In genomic region chr15:63291507-63291906, GRCh38 we compare ENCODE assay signal across 12 cellular contexts. TPM values are rescaled to one million over a fixed set of nuclear protein-coding genes. Genes with fewer than 3 reads are reported as not detected.
A peak's percentile ranks its signal among the peaks of the same experiment; 100 is the strongest.
DNase-seq lines count a peak whose midpoint lies in the region; ATAC-seq and TF ChIP-seq lines count a peak whose summit lies in the region.
"Had no signal": no experiment of that assay in that cellular context is flagged by ENCODE, and none has a peak within 500 bp of the region (broad histone marks: within the 10 kb centered on the region; RNA-seq: fewer than 3 reads in every experiment).

No MANE protein-coding gene starts in this region.

- intact Hi-C loops in A673 (cut with micrococcal nuclease; ENCODE audit: unreplicated experiment): loop anchor here (1.0 kb wide), 1 partner anchor 111 kb away; no protein-coding TSS in a partner anchor

- no peak overlapping the region for H2BK5ac ChIP-seq in mesenchymal stem cell (ENCODE audit: low read depth, low read length, poor library complexity, severe bottlenecking)

- peak overlapping the region; percentile 46 for H4K91ac ChIP-seq in mesenchymal stem cell (ENCODE audit: low read length)

- no peak overlapping the region for H3K14ac ChIP-seq in mesenchymal stem cell (ENCODE audit: low read length in 2 of 2)

- peaks cover 12% of the 10 kb centered on the region for H3K79me1 ChIP-seq in mesenchymal stem cell (replicated peaks; ENCODE audit: low read length, poor library complexity, severe bottlenecking)

- TF ChIP-seq CTCF in A673 (conservative IDR thresholded peaks at IDR 0.05; ENCODE audit: low read depth, low read length): no peak

- no peak overlapping the region for H3K4me2 ChIP-seq in mesenchymal stem cell (ENCODE audit: low read length, poor library complexity, severe bottlenecking)

- DNase-seq in A673 (ENCODE audit: low spot score) (peak; percentile 70), dermis blood vessel endothelial cell (peak; percentile 77), mesenchymal stem cell (peak; percentile 74), NCI-H524 treated with DMSO at 0.1 percent for 48 hours (lab: John Stamatoyannopoulos, UW) (no peak), UCSD-AML1 (lab: John Stamatoyannopoulos, UW; ENCODE audit: unreplicated experiment) (no peak), SHP77 (lab: John Stamatoyannopoulos, UW) (no peak)
- DNase-seq: dorsolateral prefrontal cortex, NCI-H146 had no signal

- BruUV-seq in A673 (replicated peaks; lab: Mats Ljungman, UMichigan): no TSS peak

- H3K27me3 ChIP-seq in A673 (replicated peaks; ENCODE audit: insufficient read depth, low read depth, low read length, poor library complexity): no peaks in the 10 kb centered on the region
- H3K27me3 ChIP-seq in mesenchymal stem cell (ENCODE audit: control insufficient read depth in 1 of 2, insufficient read depth in 1 of 2, low read length in 2 of 2): no peaks in the 10 kb centered on the region
- H3K27me3 ChIP-seq: BLaER1 treated with 17β-estradiol and CSF1 and Interleukin-3, amounts not matched to agents 10 nM and 100 nM; dorsolateral prefrontal cortex had no signal

- H4K8ac ChIP-seq in mesenchymal stem cell (ENCODE audit: low read length): no peak overlapping the region

- CTCF ChIA-PET in A673 (lab: Charles Lee): interaction anchor here (0.6 to 2.3 kb wide), 3 partner anchors 111 to 308 kb away, joined by 3 to 9 read pairs (median 3); no protein-coding TSS in a partner anchor

- H3K27ac ChIP-seq in A673 (ENCODE audit: low read depth, low read length, poor library complexity, severe bottlenecking): peak overlapping the region; percentile 46
- peak overlapping the region; percentile 94 for H3K27ac ChIP-seq in mesenchymal stem cell (ENCODE audit: low read length, poor library complexity, severe bottlenecking)

- no peak overlapping the region for H3K4me3 ChIP-seq in A673 (ENCODE audit: low read depth, low read length, poor library complexity, severe bottlenecking)
- no peak overlapping the region for H3K4me3 ChIP-seq in mesenchymal stem cell (ENCODE audit: insufficient read depth in 1 of 2, low read depth in 1 of 2, low read length in 2 of 2)
- H3K4me3 ChIP-seq: BLaER1 treated with 17β-estradiol and CSF1 and Interleukin-3, amounts not matched to agents 10 nM and 100 nM; dorsolateral prefrontal cortex had no signal

- H3K4me1 ChIP-seq in A673 (ENCODE audit: insufficient read depth, low read length, poor library complexity, severe bottlenecking) (peaks cover 19% of the 10 kb centered on the region), mesenchymal stem cell (ENCODE audit: control insufficient read depth, insufficient read depth, low read depth, low read length) (peaks cover 2% of the 10 kb centered on the region)

- H3K36me3 ChIP-seq in A673 (ENCODE audit: insufficient read depth, low read length, poor library complexity, severe bottlenecking): no peaks in the 10 kb centered on the region
- peaks cover 4 to 55% of the 10 kb centered on the region in 2 experiments for H3K36me3 ChIP-seq in mesenchymal stem cell (ENCODE audit: control insufficient read depth in 1 of 2, insufficient read depth in 2 of 2, low read depth in 1 of 2, low read length in 2 of 2)

- no peak for ATAC-seq in HG03342 (IDR thresholded peaks at IDR 0.05; ENCODE audit: unreplicated experiment)
- ATAC-seq: WTC11 had no signal

- H3K23ac ChIP-seq in mesenchymal stem cell (ENCODE audit: low read length in 2 of 2): no peak overlapping the region

- no peak overlapping the region for H2BK120ac ChIP-seq in mesenchymal stem cell (ENCODE audit: low read depth, low read length)

- H3K9ac ChIP-seq in mesenchymal stem cell (ENCODE audit: low read length): peak overlapping the region; percentile 63
- H3K9ac ChIP-seq: BLaER1 treated with 17β-estradiol and CSF1 and Interleukin-3, amounts not matched to agents 10 nM and 100 nM had no signal

- TF ChIP-seq RAD21 in Ishikawa (IDR thresholded peaks at IDR 0.05; ENCODE audit: low read depth): no peak

- H3K9me3 ChIP-seq in A673 (ENCODE audit: low read depth, low read length, poor library complexity, severe bottlenecking) (no peaks in the 10 kb centered on the region), mesenchymal stem cell (ENCODE audit: control insufficient read depth, low read length) (no peaks in the 10 kb centered on the region)
- H3K9me3 ChIP-seq: BLaER1 treated with 17β-estradiol and CSF1 and Interleukin-3, amounts not matched to agents 10 nM and 100 nM had no signal

- H2BK12ac ChIP-seq in mesenchymal stem cell (ENCODE audit: low read length in 2 of 2): peak overlapping the region in 1 of 2 experiments; percentile 31

- TF ChIP-seq EP300 in Ishikawa (IDR thresholded peaks at IDR 0.05; ENCODE audit: borderline replicate concordance): no peak

- peak overlapping the region; percentile 66 for H2AK5ac ChIP-seq in mesenchymal stem cell (ENCODE audit: low read length, severe bottlenecking)

- no peak overlapping the region for H2BK15ac ChIP-seq in mesenchymal stem cell (ENCODE audit: low read depth, poor library complexity, severe bottlenecking)

- H3K4ac ChIP-seq in mesenchymal stem cell (ENCODE audit: low read depth in 1 of 2, low read length in 2 of 2): peak overlapping the region in 1 of 2 experiments; percentile 61

- no peak overlapping the region for H3K18ac ChIP-seq in mesenchymal stem cell (ENCODE audit: low read depth in 1 of 2, low read length in 2 of 2)

- POLR2A ChIA-PET in A673 (lab: Charles Lee; ENCODE audit: low non-redundant PET): no interaction called here

- H2AFZ ChIP-seq in mesenchymal stem cell (ENCODE audit: low read depth, low read length): no peak overlapping the region

TF ChIP-seq in Ishikawa, 13 proteins besides CTCF, POLR2A, EP300 and RAD21:
- TF ChIP-seq YY1 (IDR thresholded peaks at IDR 0.05; ENCODE audit: low read depth): no peak
- TF ChIP-seq MAX (IDR thresholded peaks at IDR 0.05): no peak
- 0 out of 2 replicates have a peak, but pooled peaks have one; percentile 9 for TF ChIP-seq TEAD4 (IDR thresholded peaks at IDR 0.05)
- TF ChIP-seq CEBPB (IDR thresholded peaks at IDR 0.05): no peak
- TF ChIP-seq CREB1 (IDR thresholded peaks at IDR 0.05; ENCODE audit: low read depth): no peak
- TF ChIP-seq USF1 (IDR thresholded peaks at IDR 0.05): no peak

RNA-seq across cellular contexts. Expression of gene APH1B, which starts 14.1 kb away (rescaled TPM):
- 6.2 and 8.1 TPM in 2 replicates for total RNA-seq in A673 (2021)
- total RNA-seq in dermis blood vessel endothelial cell: 24.2 and 28.2 TPM in 2 replicates
- 18.6 TPM for polyA plus RNA-seq in mesenchymal stem cell (2013, experiment 1 of 2)
- 17.5 TPM for polyA plus RNA-seq in mesenchymal stem cell (2013, experiment 2 of 2)

Comparison
In these comparisons a context has a peak if more than half of its experiments do, and no peak if none do; other contexts are left out.
1. DNase-seq: peak in A673 (single experiment), dermis blood vessel endothelial cell (single experiment) and mesenchymal stem cell (single experiment); none in NCI-H524 treated with DMSO at 0.1 percent for 48 hours (single experiment), UCSD-AML1 (single experiment) and SHP77 (0 of 2).